Comparison of ENCODE assay signal across 26 cellular contexts in the genomic region with DNA sequence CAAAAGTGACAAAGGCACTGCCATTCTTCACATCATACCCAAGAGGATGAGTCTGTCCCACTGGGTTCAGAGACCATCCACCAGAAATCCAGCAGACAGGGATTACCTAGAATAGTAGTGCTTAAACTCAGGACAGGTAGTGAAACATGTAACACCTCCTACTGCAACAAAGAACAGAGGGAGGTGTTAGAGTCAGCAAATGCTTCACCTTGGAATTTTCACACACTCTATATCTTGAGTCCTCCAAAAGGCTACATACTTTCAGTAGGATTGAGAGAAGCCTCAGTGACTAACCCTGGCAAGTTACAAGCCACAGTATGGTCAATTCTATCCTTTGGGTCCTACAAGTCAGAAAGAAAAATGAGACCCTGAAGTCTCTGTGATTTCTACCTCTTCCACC.
"Had no signal": no experiment of that assay in that cellular context is flagged by ENCODE, and none has a peak within 500 bp of the region (broad histone marks: within the 10 kb centered on the region; RNA-seq: fewer than 3 reads in every experiment).

No MANE protein-coding gene starts in this region.

- H3K4me3 Mint-ChIP-seq: activated CD8-positive, alpha-beta T cell treated with anti-CD3 and anti-CD28 coated beads, Interleukin-2, amount 10 ng/mL, durations not matched to agents 7 days and 5 days; activated naive CD4-positive, alpha-beta T cell treated with anti-CD3 and anti-CD28 coated beads, Interleukin-2, amount 50 U/mL, for 24 hours; activated T-helper 1 cell treated with anti-CD3 and anti-CD28 coated beads, Interleukin-12 subunit alpha, Interleukin-12 subunit beta, Interleukin-2, Interleukin-4 antibody, amounts not matched to agents 30 ng/mL and 10 ng/mL and 1 ng/mL, durations not matched to agents 14 hours and 24 hours and 36 hours; brain; dendritic cell treated with granulocyte-macrophage colony-stimulating factor and Interleukin-4, amounts not matched to agents 40 ng/mL and 50 ng/mL, for 4 days; memory B cell; nephron; stimulated activated effector memory CD8-positive, alpha-beta T cell treated with anti-CD3 and anti-CD28 coated beads, Interleukin-12 subunit alpha, Interleukin-12 subunit beta, amount 100 ng/mL, for 72 hours; stimulated activated naive CD8-positive, alpha-beta T cell treated with anti-CD3 and anti-CD28 coated beads, Interleukin-15, amount 100 ng/mL, for 72 hours had no signal

- H3K36me3 ChIP-seq: neutrophil, ovary, suprapubic skin, tibial nerve had no signal

- DNase-seq: activated CD4-positive, alpha-beta T cell treated with anti-CD3 and anti-CD28 coated beads for 1 hour; activated CD4-positive, alpha-beta T cell treated with anti-CD3 and anti-CD28 coated beads, Interleukin-2, amount 50 U/mL, for 1 hour; activated CD8-positive, alpha-beta T cell treated with anti-CD3 and anti-CD28 coated beads, Interleukin-2, amount 10 ng/mL, durations not matched to agents 7 days and 5 days; activated gamma-delta T cell treated with Interleukin-2 at 50 U/mL for 16 hours; anterior cingulate cortex; caudate nucleus; effector CD8-positive, alpha-beta T cell; head of caudate nucleus; ovary; small intestine; stimulated activated CD4-positive, alpha-beta T cell treated with anti-CD3 and anti-CD28 coated beads, Interleukin-2, amount 100 ng/mL, for 24 hours; stimulated activated naive CD8-positive, alpha-beta T cell treated with anti-CD3 and anti-CD28 coated beads, Interleukin-15, amount 100 ng/mL, for 72 hours had no signal

- H3K27me3 ChIP-seq: esophagus muscularis mucosa, gastroesophageal sphincter, ovary, suprapubic skin, tibial nerve had no signal

- ATAC-seq: activated CD8-positive, alpha-beta T cell treated with anti-CD3 and anti-CD28 coated beads, Interleukin-2, amount 10 ng/mL, durations not matched to agents 7 days and 5 days; gastroesophageal sphincter; left lobe of liver; sciatic nerve; stimulated activated effector memory CD8-positive, alpha-beta T cell treated with anti-CD3 and anti-CD28 coated beads, Interleukin-12 subunit alpha, Interleukin-12 subunit beta, amount 100 ng/mL, for 72 hours; stimulated activated naive CD8-positive, alpha-beta T cell treated with anti-CD3 and anti-CD28 coated beads, Interleukin-15, amount 100 ng/mL, for 72 hours had no signal

- FAIRE-seq: small intestine had no signal

- H3K4me1 Mint-ChIP-seq: memory B cell had no signal

- H3K9me3 ChIP-seq: esophagus muscularis mucosa, gastroesophageal sphincter, neutrophil, ovary, suprapubic skin, tibial nerve had no signal

- H3K9me3 Mint-ChIP-seq: activated naive CD4-positive, alpha-beta T cell treated with anti-CD3 and anti-CD28 coated beads, Interleukin-2, amount 50 U/mL, for 24 hours; activated T-helper 1 cell treated with anti-CD3 and anti-CD28 coated beads, Interleukin-12 subunit alpha, Interleukin-12 subunit beta, Interleukin-2, Interleukin-4 antibody, amounts not matched to agents 30 ng/mL and 10 ng/mL and 1 ng/mL, durations not matched to agents 14 hours and 24 hours and 36 hours; brain; dendritic cell treated with granulocyte-macrophage colony-stimulating factor and Interleukin-4, amounts not matched to agents 40 ng/mL and 50 ng/mL, for 4 days; memory B cell; nephron; stimulated activated effector memory CD8-positive, alpha-beta T cell treated with anti-CD3 and anti-CD28 coated beads, Interleukin-12 subunit alpha, Interleukin-12 subunit beta, amount 100 ng/mL, for 72 hours; stimulated activated naive CD8-positive, alpha-beta T cell treated with anti-CD3 and anti-CD28 coated beads, Interleukin-15, amount 100 ng/mL, for 72 hours had no signal

- H3K27ac Mint-ChIP-seq: activated CD8-positive, alpha-beta T cell treated with anti-CD3 and anti-CD28 coated beads, Interleukin-2, amount 10 ng/mL, durations not matched to agents 7 days and 5 days; activated naive CD4-positive, alpha-beta T cell treated with anti-CD3 and anti-CD28 coated beads, Interleukin-2, amount 50 U/mL, for 24 hours; activated T-helper 1 cell treated with anti-CD3 and anti-CD28 coated beads, Interleukin-12 subunit alpha, Interleukin-12 subunit beta, Interleukin-2, Interleukin-4 antibody, amounts not matched to agents 30 ng/mL and 10 ng/mL and 1 ng/mL, durations not matched to agents 14 hours and 24 hours and 36 hours; brain; dendritic cell treated with granulocyte-macrophage colony-stimulating factor and Interleukin-4, amounts not matched to agents 40 ng/mL and 50 ng/mL, for 4 days; memory B cell; nephron; stimulated activated effector memory CD8-positive, alpha-beta T cell treated with anti-CD3 and anti-CD28 coated beads, Interleukin-12 subunit alpha, Interleukin-12 subunit beta, amount 100 ng/mL, for 72 hours; stimulated activated naive CD8-positive, alpha-beta T cell treated with anti-CD3 and anti-CD28 coated beads, Interleukin-15, amount 100 ng/mL, for 72 hours had no signal

- H3K27ac ChIP-seq: gastroesophageal sphincter, neutrophil, ovary, suprapubic skin had no signal

- H3K4me3 ChIP-seq: esophagus muscularis mucosa, gastroesophageal sphincter, ovary, suprapubic skin, tibial nerve had no signal

- H3K36me3 Mint-ChIP-seq: activated naive CD4-positive, alpha-beta T cell treated with anti-CD3 and anti-CD28 coated beads, Interleukin-2, amount 50 U/mL, for 24 hours; brain; memory B cell had no signal
